Comparison of ENCODE assay signal across 8 cellular contexts in genomic region chr5:81838307-81838906, GRCh38.
DNase-seq lines count a peak whose midpoint lies in the region; ATAC-seq, FAIRE-seq and TF ChIP-seq lines count a peak whose summit lies in the region.

No MANE protein-coding gene starts in this region.

- no peak overlapping the region for H3K4me3 ChIP-seq in fibroblast of pulmonary artery (replicated peaks; ENCODE audit: low read depth, low read length)

- peak; percentile 87 for ATAC-seq in HG03095 (IDR thresholded peaks at IDR 0.05; ENCODE audit: unreplicated experiment)
- ATAC-seq in sciatic nerve = peak; percentile 70
- no peak for ATAC-seq in HG02938 (IDR thresholded peaks at IDR 0.05; ENCODE audit: unreplicated experiment)

- FAIRE-seq in GM18507 (lab: Jason Lieb, UNC) = peak; percentile 70

- intact Hi-C loops in sciatic nerve (cut with DNase I) = no loop called here

- peak; percentile 71 for TF ChIP-seq CTCF in fibroblast of pulmonary artery (IDR thresholded peaks at IDR 0.05; ENCODE audit: low read length, missing control alignments)

- DNase-seq in Ammon's horn (ENCODE audit: low spot score) (peak; percentile 59), GM18507 (ENCODE audit: extremely low spot score, insufficient read length, low read depth) (no peak), SW480 (ENCODE audit: low spot score) (peak; percentile 9), fibroblast of pulmonary artery (ENCODE audit: low read depth) (peak; percentile 66), sciatic nerve (ENCODE audit: low spot score) (no peak), NCI-H187 (lab: John Stamatoyannopoulos, UW) (no peak)

Comparison
In these comparisons a context has a peak if more than half of its experiments do, and no peak if none do; other contexts are left out.
1. DNase-seq: peak in Ammon's horn (single experiment), SW480 (single experiment) and fibroblast of pulmonary artery (single experiment); none in GM18507 (single experiment), sciatic nerve (single experiment) and NCI-H187 (0 of 2).